ENCODE assay signal across 9 cellular contexts in genomic region chr12:6646276-6647082, GRCh38. TPM values are rescaled to one million over a fixed set of nuclear protein-coding genes. Genes with fewer than 3 reads are reported as not detected.
A peak's percentile ranks its signal among the peaks of the same experiment; 100 is the strongest.
DNase-seq lines count a peak whose midpoint lies in the region; ATAC-seq and TF ChIP-seq lines count a peak whose summit lies in the region.
"Had no signal": no experiment of that assay in that cellular context is flagged by ENCODE, and none has a peak within 500 bp of the region (broad histone marks: within the 10 kb centered on the region; RNA-seq: fewer than 3 reads in every experiment).

No MANE protein-coding gene starts in this region.

- H3K9me3 Mint-ChIP-seq in activated CD8-positive, alpha-beta memory T cell treated with anti-CD3 and anti-CD28 coated beads, Interleukin-2, amount 10 ng/mL, durations not matched to agents 7 days and 5 days (ENCODE audit: low read depth) = peaks cover 14% of the 10 kb centered on the region

- ATAC-seq in activated CD8-positive, alpha-beta memory T cell treated with anti-CD3 and anti-CD28 coated beads, Interleukin-2, amount 10 ng/mL, durations not matched to agents 7 days and 5 days = no peak
- ATAC-seq in lower lobe of right lung (no peak), HG03139 (IDR thresholded peaks at IDR 0.05; ENCODE audit: unreplicated experiment) (no peak), GM18519 (IDR thresholded peaks at IDR 0.05; ENCODE audit: low FRiP score, unreplicated experiment) (no peak)

- H3K4me1 Mint-ChIP-seq in activated CD8-positive, alpha-beta memory T cell treated with anti-CD3 and anti-CD28 coated beads, Interleukin-2, amount 10 ng/mL, durations not matched to agents 7 days and 5 days = peaks cover 8% of the 10 kb centered on the region

- H3K27ac Mint-ChIP-seq in activated CD8-positive, alpha-beta memory T cell treated with anti-CD3 and anti-CD28 coated beads, Interleukin-2, amount 10 ng/mL, durations not matched to agents 7 days and 5 days = no peak overlapping the region

- 70% methylated on average over 28 of the region's 28 CpGs for WGBS in thymus

- H3K36me3 Mint-ChIP-seq in activated CD8-positive, alpha-beta memory T cell treated with anti-CD3 and anti-CD28 coated beads, Interleukin-2, amount 10 ng/mL, durations not matched to agents 7 days and 5 days = peaks cover 29% of the 10 kb centered on the region

- DNase-seq in activated CD8-positive, alpha-beta memory T cell treated with anti-CD3 and anti-CD28 coated beads, Interleukin-2, amount 10 ng/mL, durations not matched to agents 7 days and 5 days = no peak
- DNase-seq in activated CD8-positive, alpha-beta memory T cell treated with anti-CD3 and anti-CD28 coated beads, Interleukin-2, amount 50 U/mL, for 48 hours = no peak
- DNase-seq in choroid plexus epithelial cell (ENCODE audit: low read depth) = no peak
- DNase-seq in lower lobe of right lung = no peak
- DNase-seq in HuH-7.5 (ENCODE audit: low spot score) = no peak

- H3K4me1 ChIP-seq in lower lobe of right lung (peaks cover 25% of the 10 kb centered on the region), thymus (ENCODE audit: control insufficient read depth, insufficient read depth, low read length) (peaks cover 2% of the 10 kb centered on the region)
- H3K4me1 ChIP-seq: adrenal gland had no signal

- TF ChIP-seq CTCF in choroid plexus epithelial cell (conservative IDR thresholded peaks at IDR 0.05; ENCODE audit: low read depth, low read length) = no peak
- TF ChIP-seq CTCF in lower lobe of right lung (IDR thresholded peaks at IDR 0.05) = no peak

- H3K9me3 ChIP-seq in lower lobe of right lung = no peaks in the 10 kb centered on the region
- no peaks in the 10 kb centered on the region for H3K9me3 ChIP-seq in thymus (ENCODE audit: control insufficient read depth)
- H3K9me3 ChIP-seq: adrenal gland had no signal

- H3K27me3 ChIP-seq in lower lobe of right lung (ENCODE audit: low read depth) = no peaks in the 10 kb centered on the region
- no peaks in the 10 kb centered on the region for H3K27me3 ChIP-seq in thymus (ENCODE audit: control insufficient read depth, insufficient read depth)
- H3K27me3 ChIP-seq: adrenal gland had no signal

- H3K4me3 Mint-ChIP-seq in activated CD8-positive, alpha-beta memory T cell treated with anti-CD3 and anti-CD28 coated beads, Interleukin-2, amount 10 ng/mL, durations not matched to agents 7 days and 5 days = peak overlapping the region; percentile 23

- intact Hi-C loops in lower lobe of right lung (cut with DNase I) = no loop called here

- H3K36me3 ChIP-seq in lower lobe of right lung (peaks cover 33% of the 10 kb centered on the region), thymus (ENCODE audit: control insufficient read depth, insufficient read depth) (peaks cover 26% of the 10 kb centered on the region)

- peak overlapping the region; percentile 62 for H3K27ac ChIP-seq in lower lobe of right lung
- no peak overlapping the region for H3K27ac ChIP-seq in thymus (ENCODE audit: low read depth)

- peaks cover 6% of the 10 kb centered on the region for H3K27me3 Mint-ChIP-seq in activated CD8-positive, alpha-beta memory T cell treated with anti-CD3 and anti-CD28 coated beads, Interleukin-2, amount 10 ng/mL, durations not matched to agents 7 days and 5 days

- H3K4me3 ChIP-seq in choroid plexus epithelial cell (ENCODE audit: low read depth, low read length) (peak overlapping the region; percentile 44), lower lobe of right lung (peak overlapping the region; percentile 54), thymus (ENCODE audit: low read length) (peak overlapping the region; percentile 37)

- CTCF ChIA-PET in activated CD8-positive, alpha-beta memory T cell treated with anti-CD3 and anti-CD28 coated beads, Interleukin-2, amount 10 ng/mL, durations not matched to agents 7 days and 5 days (lab: Charles Lee) = no interaction called here

RNA-seq across cellular contexts. Expression of gene ACRBP, which starts 0.8 kb away (rescaled TPM):
- total RNA-seq in activated CD8-positive, alpha-beta memory T cell treated with anti-CD3 and anti-CD28 coated beads, Interleukin-2, amount 10 ng/mL, durations not matched to agents 7 days and 5 days = 1 to 10 TPM; 1.1 to 2.0 TPM
- 7.2 TPM for total RNA-seq in lower lobe of right lung
- polyA plus RNA-seq in thymus = 10.5 TPM

RNA-seq across cellular contexts. Expression of gene LPAR5, which starts 10.7 kb away (rescaled TPM):
- 10 to 100 TPM; 15.8 to 18.5 TPM for total RNA-seq in activated CD8-positive, alpha-beta memory T cell treated with anti-CD3 and anti-CD28 coated beads, Interleukin-2, amount 10 ng/mL, durations not matched to agents 7 days and 5 days
- 3.8 TPM for total RNA-seq in lower lobe of right lung
- 3.2 TPM for polyA plus RNA-seq in thymus

RNA-seq across cellular contexts. Expression of gene ING4, which starts 16.4 kb away (rescaled TPM):
- total RNA-seq in activated CD8-positive, alpha-beta memory T cell treated with anti-CD3 and anti-CD28 coated beads, Interleukin-2, amount 10 ng/mL, durations not matched to agents 7 days and 5 days = 10 to 100 TPM; 26.0 to 26.3 TPM
- total RNA-seq in lower lobe of right lung = 41.3 TPM
- 70.0 TPM for polyA plus RNA-seq in thymus

RNA-seq across cellular contexts. Expression of gene CHD4, which starts 39.3 kb away (rescaled TPM):
- 100 to 1,000 TPM; 288 to 320 TPM for total RNA-seq in activated CD8-positive, alpha-beta memory T cell treated with anti-CD3 and anti-CD28 coated beads, Interleukin-2, amount 10 ng/mL, durations not matched to agents 7 days and 5 days
- 169 TPM for total RNA-seq in lower lobe of right lung
- 230 TPM for polyA plus RNA-seq in thymus

RNA-seq across cellular contexts. Expression of gene ZNF384, which starts 42.7 kb away (rescaled TPM):
- 10 to 100 TPM; 76.3 to 76.4 TPM for total RNA-seq in activated CD8-positive, alpha-beta memory T cell treated with anti-CD3 and anti-CD28 coated beads, Interleukin-2, amount 10 ng/mL, durations not matched to agents 7 days and 5 days
- 48.7 TPM for total RNA-seq in lower lobe of right lung
- polyA plus RNA-seq in thymus = 39.3 TPM
